ENCODE assay signal across 23 cellular contexts in genomic region chr16:50295541-50296132, GRCh38. TPM values are rescaled to one million over a fixed set of nuclear protein-coding genes. Genes with fewer than 3 reads are reported as not detected.
DNase-seq lines count a peak whose midpoint lies in the region; ATAC-seq and TF ChIP-seq lines count a peak whose summit lies in the region.
"Had no signal": no experiment of that assay in that cellular context is flagged by ENCODE, and none has a peak within 500 bp of the region (broad histone marks: within the 10 kb centered on the region; RNA-seq: fewer than 3 reads in every experiment).

No MANE protein-coding gene starts in this region.

- H4K8ac ChIP-seq in H9 (replicated peaks; ENCODE audit: insufficient read length, low read depth, low read length) = no peak overlapping the region

- no peaks in the 10 kb centered on the region for H3K23me2 ChIP-seq in H9 (ENCODE audit: insufficient read length, low read depth, low read length, poor library complexity, severe bottlenecking)

- no peak overlapping the region for H2BK120ac ChIP-seq in H9 (ENCODE audit: low read depth, low read length, poor library complexity, severe bottlenecking)

- H3K18ac ChIP-seq in H9 (ENCODE audit: insufficient read length, low read depth, low read length) = no peak overlapping the region

- no peak overlapping the region for H2AK5ac ChIP-seq in H9 (ENCODE audit: insufficient read length, low read length)

- H3K9me3 ChIP-seq in left ventricle myocardium inferior (replicated peaks) = no peaks in the 10 kb centered on the region
- H3K9me3 ChIP-seq in H9 (ENCODE audit: control insufficient read depth, low read depth, low read length) = no peaks in the 10 kb centered on the region
- H3K9me3 ChIP-seq: MG63, prostate gland had no signal

- H3K79me2 ChIP-seq in H9 (ENCODE audit: insufficient read depth, low read length) = no peaks in the 10 kb centered on the region

- H2BK12ac ChIP-seq in H9 (ENCODE audit: insufficient read length, low read depth, low read length) = no peak overlapping the region

- no peak overlapping the region for H2BK20ac ChIP-seq in H9 (ENCODE audit: low read depth, low read length, poor library complexity, severe bottlenecking)

- no peaks in the 10 kb centered on the region for H3K36me3 ChIP-seq in left ventricle myocardium inferior
- H3K36me3 ChIP-seq: MG63, prostate gland had no signal

- no peak overlapping the region for H3K4me2 ChIP-seq in H9 (ENCODE audit: insufficient read depth, insufficient read length, low read length)
- H3K4me2 ChIP-seq: smooth muscle cell had no signal

- H3T11ph ChIP-seq in H9 (ENCODE audit: low read length) = no peak overlapping the region

- peak overlapping the region; percentile 78 for H3K27ac Mint-ChIP-seq in activated naive CD4-positive, alpha-beta T cell treated with anti-CD3 and anti-CD28 coated beads, Interleukin-2, amount 10 ng/mL, durations not matched to agents 7 days and 5 days
- peak overlapping the region in 1 of 3 experiments; percentile 31; a peak in 1 of 7 replicates for H3K27ac Mint-ChIP-seq in H9
- H3K27ac Mint-ChIP-seq: WTC11 had no signal

- no peak overlapping the region for H3K4me3 Mint-ChIP-seq in activated naive CD4-positive, alpha-beta T cell treated with anti-CD3 and anti-CD28 coated beads, Interleukin-2, amount 10 ng/mL, durations not matched to agents 7 days and 5 days
- H3K4me3 Mint-ChIP-seq in H9 = no peak overlapping the region
- H3K4me3 Mint-ChIP-seq: neural crest cell, T-helper 17 cell, WTC11 had no signal

- DNase-seq in activated naive CD4-positive, alpha-beta T cell treated with anti-CD3 and anti-CD28 coated beads, Interleukin-2, amount 10 ng/mL, durations not matched to agents 7 days and 5 days = no peak
- DNase-seq in activated naive CD4-positive, alpha-beta T cell (lab: John Stamatoyannopoulos, UW) = no peak
- DNase-seq in RWPE1 (ENCODE audit: low spot score) (no peak), left ventricle myocardium inferior (peak; percentile 2), posterior vena cava (ENCODE audit: low spot score) (peak; percentile 51), H9 (no peak)
- no peak for DNase-seq in activated CD4-positive, alpha-beta T cell treated with anti-CD3 and anti-CD28 coated beads for 1 hour
- DNase-seq: activated gamma-delta T cell treated with Interleukin-2 at 50 U/mL for 16 hours, dermis blood vessel endothelial cell, foreskin fibroblast, hypothalamus, IMR-90, mesendoderm, MG63, NCI-H1436 treated with DMSO at 0.1 percent for 48 hours, NCI-H748 treated with DMSO at 0.1 percent for 48 hours, SIG-M5 had no signal

- no peak for ATAC-seq in GM21825 (IDR thresholded peaks at IDR 0.05; ENCODE audit: unreplicated experiment)
- ATAC-seq: T-helper 17 cell, WTC11 had no signal

- intact Hi-C loops in left ventricle myocardium inferior (cut with micrococcal nuclease) (no loop called here), posterior vena cava (cut with DNase I) (no loop called here)

- no peak overlapping the region for H3K23ac ChIP-seq in H9 (ENCODE audit: insufficient read length, low read depth, low read length)

- no peak overlapping the region for H3K4ac ChIP-seq in H9 (ENCODE audit: low read depth, low read length)

- peak overlapping the region; percentile 28 for H3K27ac ChIP-seq in RWPE1
- no peak overlapping the region for H3K27ac ChIP-seq in left ventricle myocardium inferior (replicated peaks)
- H3K27ac ChIP-seq in H9 (ENCODE audit: insufficient read length, low read depth, low read length) = no peak overlapping the region
- H3K27ac ChIP-seq: prostate gland had no signal

- CTCF ChIA-PET in activated naive CD4-positive, alpha-beta T cell treated with anti-CD3 and anti-CD28 coated beads, Interleukin-2, amount 10 ng/mL, durations not matched to agents 7 days and 5 days (lab: Charles Lee) = interaction anchor here (1.0 to 1.2 kb wide), 2 partner anchors 10 to 13 kb away, joined by 3 read pairs; no protein-coding TSS in a partner anchor
- CTCF ChIA-PET in RWPE1 (lab: Yijun Ruan, JAX) = interaction anchor here (0.7 kb wide), 1 partner anchor 9 kb away, joined by 3 read pairs; no protein-coding TSS in a partner anchor

- no peak overlapping the region for H4K5ac ChIP-seq in H9 (ENCODE audit: insufficient read length, low read depth, low read length)

- H3K14ac ChIP-seq in H9 (ENCODE audit: insufficient read depth, low read length) = no peak overlapping the region

- H3K27me3 Mint-ChIP-seq in activated naive CD4-positive, alpha-beta T cell treated with anti-CD3 and anti-CD28 coated beads, Interleukin-2, amount 10 ng/mL, durations not matched to agents 7 days and 5 days = no peaks in the 10 kb centered on the region
- no peaks in the 10 kb centered on the region for H3K27me3 Mint-ChIP-seq in H9 (ENCODE audit: low read depth)
- H3K27me3 Mint-ChIP-seq: T-helper 17 cell had no signal

- TF ChIP-seq CTCF in RWPE1 (conservative IDR thresholded peaks at IDR 0.05; ENCODE audit: low read depth) = no peak
- TF ChIP-seq CTCF in left ventricle myocardium inferior (IDR thresholded peaks at IDR 0.05; ENCODE audit: borderline replicate concordance) = no peak
- TF ChIP-seq CTCF in H9 (conservative IDR thresholded peaks at IDR 0.05) = no peak

- no peak overlapping the region for H2BK5ac ChIP-seq in H9 (ENCODE audit: insufficient read length, low read length)

- H3K9me3 Mint-ChIP-seq in activated naive CD4-positive, alpha-beta T cell treated with anti-CD3 and anti-CD28 coated beads, Interleukin-2, amount 10 ng/mL, durations not matched to agents 7 days and 5 days = no peaks in the 10 kb centered on the region
- H3K9me3 Mint-ChIP-seq in H9 = no peaks in the 10 kb centered on the region
- H3K9me3 Mint-ChIP-seq: neural crest cell, WTC11 had no signal

- no peaks in the 10 kb centered on the region for H4K20me1 ChIP-seq in H9 (ENCODE audit: control insufficient read depth, insufficient read depth, insufficient read length)

- H2AFZ ChIP-seq in H9 (ENCODE audit: low read length) = no peak overlapping the region

- H3K27me3 ChIP-seq in left ventricle myocardium inferior (ENCODE audit: low read depth) = no peaks in the 10 kb centered on the region
- H3K27me3 ChIP-seq in H9 (ENCODE audit: insufficient read depth, low read length) = no peaks in the 10 kb centered on the region
- H3K27me3 ChIP-seq: MG63 had no signal

- H2BK15ac ChIP-seq in H9 (ENCODE audit: low read depth, low read length) = no peak overlapping the region

- peaks cover 6% of the 10 kb centered on the region for H3K4me1 Mint-ChIP-seq in activated naive CD4-positive, alpha-beta T cell treated with anti-CD3 and anti-CD28 coated beads, Interleukin-2, amount 10 ng/mL, durations not matched to agents 7 days and 5 days
- peaks cover 2 to 9% of the 10 kb centered on the region in 2 experiments; a peak in 3 of 4 replicates for H3K4me1 Mint-ChIP-seq in H9
- H3K4me1 Mint-ChIP-seq: neural crest cell had no signal

- WGBS in H9 (ENCODE audit: extremely low coverage, insufficient read length, low lambda C conversion rate) = no CpG with 5 or more reads among the region's 7 CpGs

- H3K36me3 Mint-ChIP-seq in activated naive CD4-positive, alpha-beta T cell treated with anti-CD3 and anti-CD28 coated beads, Interleukin-2, amount 10 ng/mL, durations not matched to agents 7 days and 5 days = peaks cover 42% of the 10 kb centered on the region
- H3K36me3 Mint-ChIP-seq in H9 (ENCODE audit: insufficient read depth in 1 of 3, low read depth in 3 of 3) = no peaks in the 10 kb centered on the region
- H3K36me3 Mint-ChIP-seq: WTC11 had no signal

- no peak overlapping the region for H3K4me3 ChIP-seq in left ventricle myocardium inferior
- H3K4me3 ChIP-seq: MG63, prostate gland, smooth muscle cell had no signal

- no peak overlapping the region for H3K56ac ChIP-seq in H9 (ENCODE audit: insufficient read length, low read depth, low read length)

- H4K91ac ChIP-seq in H9 (ENCODE audit: insufficient read length, low read depth, low read length) = no peak overlapping the region

- H3K9ac ChIP-seq in H9 (ENCODE audit: extremely low read depth, insufficient read length, low read length) = no peak overlapping the region

- no peaks in the 10 kb centered on the region for H3K79me1 ChIP-seq in H9 (ENCODE audit: insufficient read depth, low read depth, low read length, poor library complexity, severe bottlenecking)

- POLR2A ChIA-PET in RWPE1 (lab: Yijun Ruan, JAX; ENCODE audit: low non-redundant PET) = no interaction called here

- H3K4me1 ChIP-seq in left ventricle myocardium inferior (peaks cover 10% of the 10 kb centered on the region), H9 (ENCODE audit: insufficient read depth, low read length) (no peaks in the 10 kb centered on the region)
- H3K4me1 ChIP-seq: prostate gland had no signal

RNA-seq across cellular contexts. Expression of gene ADCY7, which starts 29.3 kb away (rescaled TPM):
- total RNA-seq in left ventricle myocardium inferior = 9.7 TPM
- total RNA-seq in posterior vena cava = 10 to 100 TPM; 31.3 to 50.2 TPM
- 2.6 and 4.0 TPM in 2 replicates for total RNA-seq in H9 (2021)

Comparison
In these comparisons a context has a peak if more than half of its experiments do, and no peak if none do; other contexts are left out.
1. DNase-seq: peak in left ventricle myocardium inferior (single experiment) and posterior vena cava (single experiment); none in activated naive CD4-positive, alpha-beta T cell treated with anti-CD3 and anti-CD28 coated beads, Interleukin-2, amount 10 ng/mL, durations not matched to agents 7 days and 5 days (single experiment), activated naive CD4-positive, alpha-beta T cell (0 of 4), RWPE1 (single experiment), activated CD4-positive, alpha-beta T cell treated with anti-CD3 and anti-CD28 coated beads for 1 hour (single experiment) and H9 (single experiment).